Comparison of ENCODE assay signal across 15 cellular contexts in genomic region chr5:171149333-171149732, GRCh38.
A peak's percentile ranks its signal among the peaks of the same experiment; 100 is the strongest.
DNase-seq lines count a peak whose midpoint lies in the region; ATAC-seq and TF ChIP-seq lines count a peak whose summit lies in the region.
"Had no signal": no experiment of that assay in that cellular context is flagged by ENCODE, and none has a peak within 500 bp of the region (broad histone marks: within the 10 kb centered on the region; RNA-seq: fewer than 3 reads in every experiment).

No MANE protein-coding gene starts in this region.

- no peaks in the 10 kb centered on the region for H3K36me3 ChIP-seq in neural progenitor cell
- H3K36me3 ChIP-seq: left lung had no signal

- no peaks in the 10 kb centered on the region for H3K36me3 Mint-ChIP-seq in neural progenitor cell
- H3K36me3 Mint-ChIP-seq in activated CD8-positive, alpha-beta T cell treated with anti-CD3 and anti-CD28 coated beads for 36 hours (ENCODE audit: low read depth): no peaks in the 10 kb centered on the region

- H3K79me2 ChIP-seq in neural progenitor cell (ENCODE audit: low read depth): no peaks in the 10 kb centered on the region

- POLR2A ChIA-PET in activated CD8-positive, alpha-beta T cell treated with anti-CD3 and anti-CD28 coated beads for 36 hours (lab: Charles Lee): no interaction called here

- peak; percentile 73 for ATAC-seq in GM19035 (IDR thresholded peaks at IDR 0.05; ENCODE audit: unreplicated experiment)
- ATAC-seq in GM21737 (IDR thresholded peaks at IDR 0.05; ENCODE audit: unreplicated experiment): peak; percentile 68
- peak; percentile 69 for ATAC-seq in HG03196 (IDR thresholded peaks at IDR 0.05; ENCODE audit: unreplicated experiment)
- no peak for ATAC-seq in activated CD8-positive, alpha-beta T cell treated with anti-CD3 and anti-CD28 coated beads for 36 hours
- ATAC-seq: left lung had no signal

- H3K4me2 ChIP-seq in neural progenitor cell: peak overlapping the region; percentile 49

- H3K4me3 Mint-ChIP-seq in neural progenitor cell: no peak overlapping the region
- H3K4me3 Mint-ChIP-seq in activated CD8-positive, alpha-beta T cell treated with anti-CD3 and anti-CD28 coated beads for 36 hours: no peak overlapping the region

- H2AFZ ChIP-seq in neural progenitor cell (replicated peaks): no peak overlapping the region

- peaks cover 3% of the 10 kb centered on the region for H3F3A ChIP-seq in neural progenitor cell (ENCODE audit: low read depth)

- in situ Hi-C loops in GM13976 (cut with MboI; ENCODE audit: low sequenced_read_pairs, unreplicated experiment): no loop called here

- H3K9me3 ChIP-seq in neural progenitor cell (ENCODE audit: low read depth): no peaks in the 10 kb centered on the region
- H3K9me3 ChIP-seq: left lung had no signal

- no peaks in the 10 kb centered on the region for H3K27me3 ChIP-seq in neural progenitor cell
- H3K27me3 ChIP-seq: left lung had no signal

- CTCF ChIA-PET in activated CD8-positive, alpha-beta T cell treated with anti-CD3 and anti-CD28 coated beads for 36 hours (lab: Charles Lee): no interaction called here

- no peak overlapping the region for H3K27ac Mint-ChIP-seq in neural progenitor cell
- no peak overlapping the region for H3K27ac Mint-ChIP-seq in activated CD8-positive, alpha-beta T cell treated with anti-CD3 and anti-CD28 coated beads for 36 hours

- TF ChIP-seq CTCF in neural progenitor cell (IDR thresholded peaks at IDR 0.05): no peak
- no peak for TF ChIP-seq CTCF in GM13976 (IDR thresholded peaks at IDR 0.05; ENCODE audit: borderline replicate concordance, control extremely low read depth, extremely low read depth, insufficient read depth, missing control alignments)
- TF ChIP-seq CTCF in activated CD8-positive, alpha-beta T cell treated with anti-CD3 and anti-CD28 coated beads for 36 hours (IDR thresholded peaks at IDR 0.05): no peak

- peaks cover 17% of the 10 kb centered on the region for H3K4me1 Mint-ChIP-seq in neural progenitor cell
- H3K4me1 Mint-ChIP-seq in activated CD8-positive, alpha-beta T cell treated with anti-CD3 and anti-CD28 coated beads for 36 hours (ENCODE audit: low read depth): no peaks in the 10 kb centered on the region

- H3K9ac ChIP-seq in neural progenitor cell: no peak overlapping the region

- H3K9me3 Mint-ChIP-seq in neural progenitor cell: no peaks in the 10 kb centered on the region
- no peaks in the 10 kb centered on the region for H3K9me3 Mint-ChIP-seq in activated CD8-positive, alpha-beta T cell treated with anti-CD3 and anti-CD28 coated beads for 36 hours

- H3K27me3 Mint-ChIP-seq in neural progenitor cell (ENCODE audit: insufficient read depth, low read depth): no peaks in the 10 kb centered on the region
- H3K27me3 Mint-ChIP-seq in activated CD8-positive, alpha-beta T cell treated with anti-CD3 and anti-CD28 coated beads for 36 hours: peaks cover 4% of the 10 kb centered on the region

- H3K4me1 ChIP-seq in neural progenitor cell: peaks cover 39% of the 10 kb centered on the region
- H3K4me1 ChIP-seq: left lung had no signal

- DNase-seq in neural progenitor cell (ENCODE audit: low spot score) (no peak), GM13976 (ENCODE audit: low spot score) (no peak), amniotic stem cell (lab: John Stamatoyannopoulos, UW) (no peak)
- DNase-seq in activated CD8-positive, alpha-beta T cell treated with anti-CD3 and anti-CD28 coated beads for 36 hours: no peak
- DNase-seq: activated gamma-delta T cell treated with Interleukin-2 at 50 U/mL for 16 hours; central memory CD4-positive, alpha-beta T cell; left lung; NK-92 treated with Interleukin-12 subunit alpha and Interleukin-12 subunit beta, amount 100 ng/mL, for 24 hours; RPMI8226; stimulated activated CD8-positive, alpha-beta memory T cell treated with anti-CD3 and anti-CD28 coated beads, Interleukin-4, amount 100 ng/mL, for 48 hours; substantia nigra had no signal

- H3K27ac ChIP-seq in neural progenitor cell: no peak overlapping the region
- H3K27ac ChIP-seq: HL-60, left lung had no signal

- H4K20me1 ChIP-seq in neural progenitor cell (ENCODE audit: low read depth): no peaks in the 10 kb centered on the region

- H3K4me3 ChIP-seq in neural progenitor cell: no peak overlapping the region
- H3K4me3 ChIP-seq: left lung had no signal

- intact Hi-C loops in activated CD8-positive, alpha-beta T cell treated with anti-CD3 and anti-CD28 coated beads for 36 hours (cut with micrococcal nuclease): no loop called here
